Comparison of ENCODE assay signal across 8 cellular contexts in the genomic region with DNA sequence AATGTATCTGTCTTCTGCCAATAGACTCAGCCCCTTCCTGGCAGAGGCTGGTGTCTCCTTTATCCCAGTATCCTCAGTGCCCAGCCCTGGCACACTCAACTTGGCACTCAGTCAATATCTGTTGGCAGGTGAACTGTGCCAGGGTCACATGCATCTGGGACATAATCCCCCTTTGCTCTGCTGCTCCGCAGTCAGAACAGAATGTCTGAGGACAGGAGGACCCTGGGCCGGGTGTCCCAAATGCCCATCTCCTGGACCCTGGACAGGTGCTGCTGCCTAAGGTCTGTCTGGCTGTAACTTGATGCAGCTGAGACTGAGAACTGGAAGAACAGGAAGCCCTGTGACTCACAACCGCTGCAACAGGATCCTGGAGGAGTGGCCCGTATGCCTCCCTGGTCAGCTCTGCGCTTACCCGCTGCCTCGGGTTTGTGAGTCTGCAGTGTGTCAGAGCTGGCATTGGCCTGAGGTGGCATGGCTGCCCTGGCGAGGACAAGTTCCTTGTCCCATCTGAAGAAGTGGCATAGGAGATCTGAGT. TPM values are rescaled to one million over a fixed set of nuclear protein-coding genes. Genes with fewer than 3 reads are reported as not detected.
DNase-seq lines count a peak whose midpoint lies in the region; ATAC-seq, FAIRE-seq and TF ChIP-seq lines count a peak whose summit lies in the region.

No MANE protein-coding gene starts in this region.

- no peak for TF ChIP-seq POLR2A in HepG2 (IDR thresholded peaks at IDR 0.05; ENCODE audit: insufficient read depth in 1 of 2, low read depth in 2 of 2, low read length in 2 of 2)

- in situ Hi-C loops in mammary epithelial cell (cut with MboI; ENCODE audit: low sequenced_read_pairs in 2 of 2) (loop anchor here (10.0 kb wide), 1 partner anchor 130 kb away; no protein-coding TSS in a partner anchor), HepG2 (cut with HindIII; ENCODE audit: extremely low pct_ligation_motif_present, low pct_unique_long_range_greater_than_20kb) (no loop called here)

- H3K9ac ChIP-seq in mammary epithelial cell (ENCODE audit: insufficient read depth, low read length) (peak overlapping the region; percentile 61), HepG2 (ENCODE audit: insufficient read depth, low read depth, low read length) (no peak overlapping the region), subcutaneous abdominal adipose tissue (ENCODE audit: low read length in 5 of 5) (peak overlapping the region; percentile 20 to 86 (median 44))

- H3K79me2 ChIP-seq in mammary epithelial cell (ENCODE audit: insufficient read depth, low read length) = peaks cover 98% of the 10 kb centered on the region
- peaks cover 98% of the 10 kb centered on the region for H3K79me2 ChIP-seq in HepG2 (ENCODE audit: insufficient read depth, low read length)

- DNase-seq in AG09309 (ENCODE audit: low read depth) (peak; percentile 70), HT-29 (ENCODE audit: low spot score) (peak; percentile 95), SW 1271 (lab: John Stamatoyannopoulos, UW) (peak; percentile 82 to 96), mammary epithelial cell (peak; percentile 97), HepG2 (ENCODE audit: low spot score) (no peak)

- TF ChIP-seq RAD21 in HepG2 (CRISPR knock-in tag; IDR thresholded peaks at IDR 0.05) = no peak

- H3K4me2 ChIP-seq in mammary epithelial cell (ENCODE audit: insufficient read depth, low read depth, low read length) (peak overlapping the region; percentile 74), HepG2 (ENCODE audit: low read depth, low read length) (0 out of 2 replicates have a peak overlapping the region, but pooled peaks have one; percentile 2)

- H3K27ac ChIP-seq in mammary epithelial cell (ENCODE audit: insufficient read depth, low read depth, low read length) (peak overlapping the region; percentile 89), HepG2 (ENCODE audit: extremely low read length, insufficient read depth, low read length) (no peak overlapping the region), subcutaneous abdominal adipose tissue (ENCODE audit: low read depth, low read length) (peak overlapping the region; percentile 85)

- H3K4me3 ChIP-seq in AG09309 (ENCODE audit: control insufficient read depth, low read depth, low read length) (no peak overlapping the region), mammary epithelial cell (replicated peaks in 1 of 3; ENCODE audit: insufficient read depth in 1 of 3, low read depth in 2 of 3, low read length in 3 of 3) (peak overlapping the region in 1 of 3 experiments; percentile 14), HepG2 (replicated peaks in 1 of 3; ENCODE audit: insufficient read depth in 1 of 3, low read depth in 2 of 3, low read length in 3 of 3) (no peak overlapping the region), subcutaneous abdominal adipose tissue (ENCODE audit: low read depth in 1 of 5, low read length in 5 of 5) (peak overlapping the region in 3 of 5 donors; percentile 8 to 36 (median 29))

- no peaks in the 10 kb centered on the region for H4K20me1 ChIP-seq in mammary epithelial cell (ENCODE audit: insufficient read depth, low read length)
- H4K20me1 ChIP-seq in HepG2 (ENCODE audit: insufficient read depth, low read length) = peaks cover 95% of the 10 kb centered on the region

- 3% methylated on average over 7 of the region's 8 CpGs for WGBS in mammary epithelial cell (ENCODE audit: low coverage, missing lambda C conversion rate)
- 96% methylated on average over 8 of the region's 8 CpGs for WGBS in HepG2 (ENCODE audit: low lambda C conversion rate)

- ATAC-seq in HepG2 = no peak
- ATAC-seq in GM19397 (IDR thresholded peaks at IDR 0.05; ENCODE audit: unreplicated experiment) = no peak
- no peak for ATAC-seq in HG02798 (IDR thresholded peaks at IDR 0.05; ENCODE audit: poor library complexity, unreplicated experiment)

- TF ChIP-seq CTCF in AG09309 (IDR thresholded peaks at IDR 0.05; ENCODE audit: control insufficient read depth, insufficient read depth, low read depth, low read length, missing control alignments) (no peak), mammary epithelial cell (conservative IDR thresholded peaks at IDR 0.05 in 1 of 2, IDR thresholded peaks at IDR 0.05 in 1 of 2; ENCODE audit: extremely low read depth in 1 of 2, insufficient read depth in 1 of 2, low read depth in 1 of 2, low read length in 2 of 2) (no peak), HepG2 (CRISPR knock-in tag; IDR thresholded peaks at IDR 0.05) (no peak)

- dilution Hi-C loops in mammary epithelial cell (cut with HindIII; ENCODE audit: low sequenced_read_pairs) = no loop called here

- H2AFZ ChIP-seq in mammary epithelial cell (ENCODE audit: low read depth, low read length) = no peak overlapping the region
- H2AFZ ChIP-seq in HepG2 (ENCODE audit: low read length) = no peak overlapping the region

- H3K9me3 ChIP-seq in mammary epithelial cell (replicated peaks; ENCODE audit: insufficient read depth, low read length) (no peaks in the 10 kb centered on the region), HepG2 (ENCODE audit: low read length) (no peaks in the 10 kb centered on the region), subcutaneous abdominal adipose tissue (ENCODE audit: control insufficient read depth in 5 of 5, low read length in 5 of 5) (no peaks in the 10 kb centered on the region)

- BruUV-seq in mammary epithelial cell (replicated peaks; lab: Mats Ljungman, UMichigan) (no TSS peak), HepG2 (replicated peaks; lab: Mats Ljungman, UMichigan) (no TSS peak)

- no peaks in the 10 kb centered on the region for H3K27me3 ChIP-seq in mammary epithelial cell (ENCODE audit: insufficient read depth, low read length)
- H3K27me3 ChIP-seq in HepG2 (ENCODE audit: control insufficient read depth in 1 of 2, insufficient read depth in 2 of 2, low read length in 2 of 2) = no peaks in the 10 kb centered on the region
- H3K27me3 ChIP-seq in subcutaneous abdominal adipose tissue (ENCODE audit: control insufficient read depth in 5 of 5, insufficient read depth in 4 of 5, low read length in 5 of 5) = no peaks in the 10 kb centered on the region

- no peak for FAIRE-seq in HepG2 (lab: Jason Lieb, UNC)

- no peak for TF ChIP-seq EP300 in HepG2 (IDR thresholded peaks at IDR 0.05; ENCODE audit: low read depth in 2 of 2, low read length in 2 of 2)
- no peak for TF ChIP-seq EP300 in HepG2 (CRISPR knock-in tag; IDR thresholded peaks at IDR 0.05; ENCODE audit: borderline replicate concordance)

- H3K4me1 ChIP-seq in mammary epithelial cell (ENCODE audit: insufficient read depth, low read length) (peaks cover 77% of the 10 kb centered on the region), HepG2 (ENCODE audit: insufficient read depth, low read length) (peaks cover 99% of the 10 kb centered on the region), subcutaneous abdominal adipose tissue (ENCODE audit: control insufficient read depth in 5 of 5, insufficient read depth in 5 of 5, low read length in 5 of 5) (peaks cover 19 to 94% (median 71%) of the 10 kb centered on the region in 5 donors)

- intact Hi-C loops in mammary epithelial cell (cut with micrococcal nuclease) = loop anchor here (2.0 kb wide), 1 partner anchor 154 kb away; no protein-coding TSS in a partner anchor
- intact Hi-C loops in HepG2 (cut with micrococcal nuclease; ENCODE audit: unreplicated experiment) = no loop called here

- POLR2A ChIA-PET in HepG2 (lab: Yijun Ruan, JAX) = interaction anchor here (0.6 kb wide), 1 partner anchor 134 kb away, joined by 3 read pairs; no protein-coding TSS in a partner anchor

- H3K36me3 ChIP-seq in mammary epithelial cell (ENCODE audit: insufficient read depth, low read length) (no peaks in the 10 kb centered on the region), HepG2 (replicated peaks in 1 of 2; ENCODE audit: control insufficient read depth in 1 of 2, insufficient read depth in 2 of 2, low read length in 2 of 2) (peaks cover 33 to 86% of the 10 kb centered on the region in 2 experiments), subcutaneous abdominal adipose tissue (ENCODE audit: control insufficient read depth in 5 of 5, insufficient read depth in 5 of 5, low read length in 5 of 5) (peaks cover 0 to 9% (median 0%) of the 10 kb centered on the region in 5 donors)

- CTCF ChIA-PET in mammary epithelial cell (lab: Charles Lee; ENCODE audit: low non-redundant PET) (no interaction called here), HepG2 (lab: Yijun Ruan, JAX; ENCODE audit: low intra/inter-chr PET ratio, low total read pairs) (no interaction called here)

TF ChIP-seq in HepG2, 621 proteins besides CTCF, POLR2A, EP300 and RAD21 (continues in another document):
- TF ChIP-seq ZBTB38 (CRISPR knock-in tag; IDR thresholded peaks at IDR 0.05) = peak; percentile 81; the same call in 1 of the 2 replicates

RNA-seq across cellular contexts. Expression of gene HK2, which starts 11.4 kb away (rescaled TPM):
- 12.7 and 23.7 TPM in 2 replicates for total RNA-seq in HT-29 (2014; rRNA removed; shearing (Covaris generic))
- total RNA-seq in mammary epithelial cell (10 to 100 TPM; 13.0 to 56.1 TPM), HepG2 (2016; rRNA removed; fragmentation: Illumina TruSeq; extraction: Trizol) (13.2 and 24.4 TPM in 2 replicates)
- polyA plus RNA-seq in mammary epithelial cell (41.0 TPM), HepG2 (2011; rRNA removed) (97.0 and 101 TPM in 2 replicates)
- polyA minus RNA-seq in mammary epithelial cell = 131 TPM
- total RNA-seq in HepG2 (2016; cell fraction: cytosol; rRNA removed; fragmentation: Illumina TruSeq; extraction: Trizol; ENCODE audit: low read depth) = 1.4 and 1.6 TPM in 2 replicates
- total RNA-seq in HepG2 (2016; cell fraction: insoluble cytoplasmic fraction; rRNA removed; fragmentation: Illumina TruSeq; extraction: Trizol) = 13.6 and 21.9 TPM in 2 replicates
- total RNA-seq in HepG2 (2016; cell fraction: membrane; rRNA removed; fragmentation: Illumina TruSeq; extraction: Trizol) = 8.5 and 9.3 TPM in 2 replicates
- total RNA-seq in HepG2 (2016; cell fraction: nucleus; rRNA removed; fragmentation: Illumina TruSeq; extraction: Trizol) = 20.3 and 20.8 TPM in 2 replicates
- polyA plus RNA-seq in HepG2 (2011; cell fraction: cytosol; rRNA removed) = 69.4 and 70.4 TPM in 2 replicates
- 105 and 144 TPM in 2 replicates for polyA plus RNA-seq in HepG2 (2011; cell fraction: nucleus; rRNA removed)
- 78.0 and 124 TPM in 2 replicates for polyA plus RNA-seq in HepG2 (2012)
- polyA plus RNA-seq in HepG2 (2016; cell fraction: cytosol; fragmentation: Illumina TruSeq; extraction: Trizol; ENCODE audit: low read depth) = 0.93 and 0.99 TPM in 2 replicates
- polyA plus RNA-seq in HepG2 (2016; cell fraction: insoluble cytoplasmic fraction; fragmentation: Illumina TruSeq; extraction: Trizol; ENCODE audit: low read depth) = 23.2 and 27.3 TPM in 2 replicates
- 2.8 and 3.5 TPM in 2 replicates for polyA plus RNA-seq in HepG2 (2016; cell fraction: membrane; fragmentation: Illumina TruSeq; extraction: Trizol; ENCODE audit: low read depth)
- 30.1 and 30.3 TPM in 2 replicates for polyA plus RNA-seq in HepG2 (2016; cell fraction: nucleus; fragmentation: Illumina TruSeq; extraction: Trizol; ENCODE audit: insufficient read depth, low read depth)
- polyA minus RNA-seq in HepG2 (2011; rRNA and poly(A)+ RNA removed; ENCODE audit: low replicate concordance) = 69.1 and 358 TPM in 2 replicates
- 176 and 190 TPM in 2 replicates for polyA minus RNA-seq in HepG2 (2011; cell fraction: cytosol; rRNA and poly(A)+ RNA removed)
- 176 and 200 TPM in 2 replicates for polyA minus RNA-seq in HepG2 (2011; cell fraction: nucleus; rRNA and poly(A)+ RNA removed)

Comparison
In these comparisons a context has a peak if more than half of its experiments do, and no peak if none do; other contexts are left out.
1. H3K4me3 ChIP-seq: peak in subcutaneous abdominal adipose tissue (3 of 5); none in AG09309 (single experiment) and HepG2 (0 of 3).